In the genomic region with DNA sequence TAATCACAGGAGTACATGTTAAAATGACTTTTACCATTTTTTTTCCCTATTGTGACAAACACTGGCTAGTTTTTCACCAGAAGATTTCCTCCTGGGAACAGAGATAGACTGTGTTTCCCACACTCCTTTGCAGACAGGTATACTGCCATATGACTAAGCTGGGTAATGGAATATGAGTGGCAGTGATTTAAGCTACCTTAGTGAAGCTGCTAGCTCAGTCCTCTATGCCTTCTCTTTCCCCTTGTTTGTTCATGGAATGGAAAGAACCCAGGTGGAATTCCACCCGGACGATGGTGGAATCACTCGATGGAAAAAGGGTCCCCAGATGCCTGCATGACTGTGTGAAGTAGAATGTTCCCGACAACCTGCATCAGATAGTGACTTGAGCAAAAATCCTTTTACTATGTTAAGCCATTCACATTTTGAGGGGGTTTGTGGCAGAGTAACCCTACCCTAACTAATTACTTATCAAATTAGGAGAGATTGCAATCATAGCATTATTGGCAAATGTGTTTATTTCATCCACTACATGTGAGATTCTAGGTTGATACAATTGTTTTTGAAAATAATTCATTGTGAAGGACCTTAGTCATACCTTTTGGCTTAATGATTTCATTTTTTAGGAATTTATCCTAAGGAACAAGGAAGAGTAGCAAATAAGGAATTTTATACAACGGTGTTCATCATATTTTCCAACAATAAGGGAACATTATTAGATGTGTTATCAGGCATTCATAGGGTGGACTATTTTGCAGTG, we compare ENCODE assay signal across 1 cellular context.
TF ChIP-seq lines count a peak whose summit lies in the region.

No MANE protein-coding gene starts in this region.

TF ChIP-seq in H1, 55 proteins besides CTCF, POLR2A, EP300 and RAD21:
- TF ChIP-seq, protein P1, sequence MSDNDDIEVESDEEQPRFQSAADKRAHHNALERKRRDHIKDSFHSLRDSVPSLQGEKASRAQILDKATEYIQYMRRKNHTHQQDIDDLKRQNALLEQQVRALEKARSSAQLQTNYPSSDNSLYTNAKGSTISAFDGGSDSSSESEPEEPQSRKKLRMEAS (IDR thresholded peaks at IDR 0.05), result no peak
- TF ChIP-seq FOSL1 (IDR thresholded peaks at IDR 0.05; ENCODE audit: insufficient read depth, low read depth, low read length), result no peak
- no peak for TF ChIP-seq SP4 (IDR thresholded peaks at IDR 0.05; ENCODE audit: low read length)
- TF ChIP-seq BACH1 (IDR thresholded peaks at IDR 0.05; ENCODE audit: low read length), result no peak
- TF ChIP-seq KDM4A (IDR thresholded peaks at IDR 0.05; ENCODE audit: low read depth, low read length, severe bottlenecking), result no peak
- no peak for TF ChIP-seq GTF2F1 (IDR thresholded peaks at IDR 0.05; ENCODE audit: borderline replicate concordance, low read depth, low read length)
- no peak for TF ChIP-seq BCL11A (IDR thresholded peaks at IDR 0.05; ENCODE audit: low read depth in 2 of 2, low read length in 2 of 2)
- TF ChIP-seq SUZ12 (IDR thresholded peaks at IDR 0.05; ENCODE audit: low read length), result no peak
- TF ChIP-seq GABPA (IDR thresholded peaks at IDR 0.05; ENCODE audit: borderline replicate concordance, insufficient read depth, low read length), result no peak
- no peak for TF ChIP-seq CREB1 (IDR thresholded peaks at IDR 0.05)
- TF ChIP-seq NRF1 (IDR thresholded peaks at IDR 0.05; ENCODE audit: low read depth, low read length), result no peak
